In the genomic region with DNA sequence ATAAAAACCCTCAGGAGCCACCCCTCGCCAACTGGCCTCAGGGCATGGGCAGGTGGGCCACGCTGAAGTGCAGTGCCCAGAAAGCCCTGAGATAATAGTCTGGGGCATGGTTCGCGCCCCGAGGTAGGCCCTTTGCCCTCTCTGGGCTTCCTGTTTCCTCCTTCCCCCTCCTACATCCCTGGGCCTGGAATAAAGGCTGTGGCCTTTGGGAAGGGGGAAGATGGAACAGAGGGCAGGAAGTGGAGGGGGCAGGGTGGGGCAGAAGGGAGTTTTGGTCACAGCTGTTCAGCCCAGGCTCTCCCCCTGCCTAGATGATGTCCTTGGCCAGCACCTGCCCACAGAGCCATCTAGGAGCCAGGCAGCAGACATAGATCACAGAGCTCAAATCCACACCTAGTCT, we compare ENCODE assay signal across 1 cellular context.
TF ChIP-seq lines count a peak whose summit lies in the region.

No MANE protein-coding gene starts in this region.

TF ChIP-seq in HepG2, 621 proteins besides CTCF, POLR2A, EP300 and RAD21:
- peak; percentile 92 for TF ChIP-seq AGO1 (IDR thresholded peaks at IDR 0.05; ENCODE audit: low read depth, low read length, poor library complexity, severe bottlenecking)
- TF ChIP-seq POLR2AphosphoS5 (IDR thresholded peaks at IDR 0.05; ENCODE audit: low read depth, low read length) = peak; percentile 23; the same call in 1 of the 2 replicates
- TF ChIP-seq TMF1 (CRISPR knock-in tag; IDR thresholded peaks at IDR 0.05; ENCODE audit: low read depth) = no peak
- TF ChIP-seq ARNT (IDR thresholded peaks at IDR 0.05) = no peak
- TF ChIP-seq, protein P1, sequence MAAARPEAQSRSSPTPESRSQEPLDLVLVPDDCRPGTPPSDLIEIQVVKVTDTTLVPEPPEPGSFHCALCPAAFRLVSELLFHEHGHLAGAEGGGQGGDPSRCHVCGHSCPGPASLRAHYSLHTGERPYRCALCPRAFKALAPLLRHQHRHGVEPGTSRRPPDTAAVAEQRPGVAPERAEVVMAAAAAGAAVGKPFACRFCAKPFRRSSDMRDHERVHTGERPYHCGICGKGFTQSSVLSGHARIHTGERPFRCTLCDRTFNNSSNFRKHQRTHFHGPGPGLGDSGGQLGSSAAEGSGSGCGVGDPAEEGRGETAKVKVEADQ (CRISPR knock-in tag; IDR thresholded peaks at IDR 0.05; ENCODE audit: borderline replicate concordance) = no peak
- TF ChIP-seq AGO2 (optimal IDR thresholded peaks at IDR 0.05; ENCODE audit: low read depth, low read length) = peak; percentile 34
- peak; percentile 42; the same call in 1 of the 2 replicates for TF ChIP-seq POLR2AphosphoS2 (IDR thresholded peaks at IDR 0.05; ENCODE audit: low read depth, low read length)
- TF ChIP-seq CREB1 (IDR thresholded peaks at IDR 0.05) = no peak
- TF ChIP-seq CREB1 (CRISPR knock-in tag; IDR thresholded peaks at IDR 0.05) = no peak
